8 cellular contexts compared by ENCODE assay signal in genomic region chr7:98106647-98107312, GRCh38. TPM values are rescaled to one million over a fixed set of nuclear protein-coding genes. Genes with fewer than 3 reads are reported as not detected.
DNase-seq lines count a peak whose midpoint lies in the region; ATAC-seq and TF ChIP-seq lines count a peak whose summit lies in the region.

Gene LMTK2, plus strand, starts transcription at chr7:98106862. Its CDS starts 316 bp downstream, at chr7:98107178.

- H3K79me2 ChIP-seq in PC-9 (ENCODE audit: low read depth): peaks cover 50% of the 10 kb centered on the region

- BruUV-seq in PC-9 (replicated peaks; lab: Mats Ljungman, UMichigan): no TSS peak

- 0 out of 2 replicates have a peak, but pooled peaks have one; percentile 34 for TF ChIP-seq EP300 in Ishikawa (IDR thresholded peaks at IDR 0.05; ENCODE audit: borderline replicate concordance)

- H3K4me2 ChIP-seq in PC-9: peak within 1 kb of the TSS; percentile 83

- CTCF ChIA-PET in PC-9 (lab: Charles Lee): interaction anchor here (0.6 to 1.5 kb wide), 5 partner anchors 17 to 59 kb away, joined by 3 to 24 read pairs (median 3); no protein-coding TSS in a partner anchor

- H3K4me1 ChIP-seq in PC-9 (replicated peaks; ENCODE audit: insufficient read depth) (peaks cover 40% of the 10 kb centered on the region), muscle layer of colon (ENCODE audit: insufficient read depth, low read length) (peaks cover 15% of the 10 kb centered on the region)

- H3F3A ChIP-seq in PC-9 (ENCODE audit: insufficient read depth, low read depth): peaks cover 11% of the 10 kb centered on the region

- peaks cover 6% of the 10 kb centered on the region for H4K20me1 ChIP-seq in PC-9 (ENCODE audit: insufficient read depth)

- H3K9me3 ChIP-seq in PC-9 (ENCODE audit: insufficient read depth, low read depth): peaks cover 6% of the 10 kb centered on the region; the same call in 1 of the 2 replicates
- no peaks in the 10 kb centered on the region for H3K9me3 ChIP-seq in muscle layer of colon (ENCODE audit: low read length)

- intact Hi-C loops in PC-9 (cut with micrococcal nuclease; ENCODE audit: unreplicated experiment): loop anchor here (1.0 to 5.0 kb wide), 5 partner anchors 20 to 85 kb away; no protein-coding TSS in a partner anchor

- peak within 1 kb of the TSS; percentile 54 for H3K27ac ChIP-seq in PC-9
- H3K27ac ChIP-seq in muscle layer of colon (ENCODE audit: low read depth, low read length): peak within 1 kb of the TSS; percentile 90

- peak; percentile 84 for TF ChIP-seq CTCF in PC-9 (conservative IDR thresholded peaks at IDR 0.05)

- H3K4me3 ChIP-seq in PC-9 (peak within 1 kb of the TSS; percentile 76), muscle layer of colon (ENCODE audit: low read depth in 1 of 2, low read length in 2 of 2) (peak within 1 kb of the TSS; percentile 73 to 99)

- peak within 1 kb of the TSS; percentile 95 for H2AFZ ChIP-seq in PC-9

- H3K27me3 ChIP-seq in PC-9 (ENCODE audit: insufficient read depth, low read depth) (no peaks in the 10 kb centered on the region), muscle layer of colon (ENCODE audit: control insufficient read depth in 1 of 2, insufficient read depth in 2 of 2, low read length in 2 of 2) (no peaks in the 10 kb centered on the region)

- POLR2A ChIA-PET in PC-9 (lab: Charles Lee; ENCODE audit: unreplicated experiment): no interaction called here

- DNase-seq in DMS53 (lab: John Stamatoyannopoulos, UW) (peak; percentile 97), PC-9 (peak; percentile 69 to 98), erythroblast (lab: John Stamatoyannopoulos, UW) (peak; percentile 94 to 98)
- peak; percentile 100 for DNase-seq in activated T-cell treated with anti-CD3 and anti-CD28 coated beads, Interleukin-2, amount 50 U/mL, for 1 hour
- peak; percentile 94 for DNase-seq in stimulated activated CD8-positive, alpha-beta memory T cell treated with anti-CD3 and anti-CD28 coated beads, Interleukin-7, amount 100 ng/mL, for 24 hours (ENCODE audit: low read depth)

- 0 out of 2 replicates have a peak, but pooled peaks cover 5% of the 10 kb centered on the region for H3K9me2 ChIP-seq in PC-9 (ENCODE audit: insufficient read depth)

- peak within 1 kb of the TSS; percentile 40 for H3K9ac ChIP-seq in muscle layer of colon (ENCODE audit: low read length)

- peak; percentile 69 for TF ChIP-seq RAD21 in Ishikawa (IDR thresholded peaks at IDR 0.05; ENCODE audit: low read depth)

- peak; percentile 99 for ATAC-seq in GM21529 (IDR thresholded peaks at IDR 0.05; ENCODE audit: unreplicated experiment)

- TF ChIP-seq POLR2A in erythroblast (IDR thresholded peaks at IDR 0.05; ENCODE audit: low read length): peak; percentile 86

- H3K36me3 ChIP-seq in PC-9 (ENCODE audit: low read depth): no peaks in the 10 kb centered on the region; the same call in 1 of the 2 replicates
- H3K36me3 ChIP-seq in muscle layer of colon (ENCODE audit: insufficient read depth, low read length): no peaks in the 10 kb centered on the region

TF ChIP-seq in Ishikawa, 13 proteins besides CTCF, POLR2A, EP300 and RAD21:
- peak; percentile 95 for TF ChIP-seq TAF1 (IDR thresholded peaks at IDR 0.05; ENCODE audit: low read depth)
- TF ChIP-seq YY1 (IDR thresholded peaks at IDR 0.05; ENCODE audit: low read depth): peak; percentile 99
- TF ChIP-seq FOXM1 (IDR thresholded peaks at IDR 0.05; ENCODE audit: borderline replicate concordance, low read depth): no peak
- peak; percentile 93 for TF ChIP-seq CREB1 (IDR thresholded peaks at IDR 0.05; ENCODE audit: low read depth)
- TF ChIP-seq, protein P1, sequence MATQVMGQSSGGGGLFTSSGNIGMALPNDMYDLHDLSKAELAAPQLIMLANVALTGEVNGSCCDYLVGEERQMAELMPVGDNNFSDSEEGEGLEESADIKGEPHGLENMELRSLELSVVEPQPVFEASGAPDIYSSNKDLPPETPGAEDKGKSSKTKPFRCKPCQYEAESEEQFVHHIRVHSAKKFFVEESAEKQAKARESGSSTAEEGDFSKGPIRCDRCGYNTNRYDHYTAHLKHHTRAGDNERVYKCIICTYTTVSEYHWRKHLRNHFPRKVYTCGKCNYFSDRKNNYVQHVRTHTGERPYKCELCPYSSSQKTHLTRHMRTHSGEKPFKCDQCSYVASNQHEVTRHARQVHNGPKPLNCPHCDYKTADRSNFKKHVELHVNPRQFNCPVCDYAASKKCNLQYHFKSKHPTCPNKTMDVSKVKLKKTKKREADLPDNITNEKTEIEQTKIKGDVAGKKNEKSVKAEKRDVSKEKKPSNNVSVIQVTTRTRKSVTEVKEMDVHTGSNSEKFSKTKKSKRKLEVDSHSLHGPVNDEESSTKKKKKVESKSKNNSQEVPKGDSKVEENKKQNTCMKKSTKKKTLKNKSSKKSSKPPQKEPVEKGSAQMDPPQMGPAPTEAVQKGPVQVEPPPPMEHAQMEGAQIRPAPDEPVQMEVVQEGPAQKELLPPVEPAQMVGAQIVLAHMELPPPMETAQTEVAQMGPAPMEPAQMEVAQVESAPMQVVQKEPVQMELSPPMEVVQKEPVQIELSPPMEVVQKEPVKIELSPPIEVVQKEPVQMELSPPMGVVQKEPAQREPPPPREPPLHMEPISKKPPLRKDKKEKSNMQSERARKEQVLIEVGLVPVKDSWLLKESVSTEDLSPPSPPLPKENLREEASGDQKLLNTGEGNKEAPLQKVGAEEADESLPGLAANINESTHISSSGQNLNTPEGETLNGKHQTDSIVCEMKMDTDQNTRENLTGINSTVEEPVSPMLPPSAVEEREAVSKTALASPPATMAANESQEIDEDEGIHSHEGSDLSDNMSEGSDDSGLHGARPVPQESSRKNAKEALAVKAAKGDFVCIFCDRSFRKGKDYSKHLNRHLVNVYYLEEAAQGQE (IDR thresholded peaks at IDR 0.05; ENCODE audit: low read depth): no peak
- TF ChIP-seq, protein P2, sequence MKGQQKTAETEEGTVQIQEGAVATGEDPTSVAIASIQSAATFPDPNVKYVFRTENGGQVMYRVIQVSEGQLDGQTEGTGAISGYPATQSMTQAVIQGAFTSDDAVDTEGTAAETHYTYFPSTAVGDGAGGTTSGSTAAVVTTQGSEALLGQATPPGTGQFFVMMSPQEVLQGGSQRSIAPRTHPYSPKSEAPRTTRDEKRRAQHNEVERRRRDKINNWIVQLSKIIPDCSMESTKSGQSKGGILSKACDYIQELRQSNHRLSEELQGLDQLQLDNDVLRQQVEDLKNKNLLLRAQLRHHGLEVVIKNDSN (IDR thresholded peaks at IDR 0.05): peak; percentile 99
- TF ChIP-seq NFIC (IDR thresholded peaks at IDR 0.05): no peak
- TF ChIP-seq, protein P3, sequence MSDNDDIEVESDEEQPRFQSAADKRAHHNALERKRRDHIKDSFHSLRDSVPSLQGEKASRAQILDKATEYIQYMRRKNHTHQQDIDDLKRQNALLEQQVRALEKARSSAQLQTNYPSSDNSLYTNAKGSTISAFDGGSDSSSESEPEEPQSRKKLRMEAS (IDR thresholded peaks at IDR 0.05): peak; percentile 73
- TF ChIP-seq TCF12 (IDR thresholded peaks at IDR 0.05; ENCODE audit: low read depth): peak; percentile 70; the same call in 1 of the 2 replicates
- TF ChIP-seq ZBTB7A (IDR thresholded peaks at IDR 0.05; ENCODE audit: low read depth): peak; percentile 62; the same call in 1 of the 2 replicates
- TF ChIP-seq EGR1 (IDR thresholded peaks at IDR 0.05): peak; percentile 86
- TF ChIP-seq CEBPB (IDR thresholded peaks at IDR 0.05): no peak
- no peak for TF ChIP-seq TEAD4 (IDR thresholded peaks at IDR 0.05)
TF ChIP-seq in Ishikawa: peak in this region for 8.

RNA-seq across cellular contexts. Expression of gene LMTK2, which starts in this region (rescaled TPM):
- total RNA-seq in PC-9 (2021): 33.3 and 37.1 TPM in 2 replicates

Comparison
In these comparisons a context has a peak if more than half of its experiments do, and no peak if none do; other contexts are left out.
1. Peak in every context shown above with its lines: DNase-seq, ATAC-seq, H3K4me3 ChIP-seq and H3K27ac ChIP-seq.